28 cellular contexts compared by ENCODE assay signal in genomic region chr21:37688952-37689659, GRCh38.
"Had no signal": no experiment of that assay in that cellular context is flagged by ENCODE, and none has a peak within 500 bp of the region (broad histone marks: within the 10 kb centered on the region; RNA-seq: fewer than 3 reads in every experiment).

No MANE protein-coding gene starts in this region.

- H3K4me1 ChIP-seq: adrenal gland, body of pancreas, breast epithelium, SJCRH30 had no signal

- DNase-seq: activated B cell treated with CpG ODN at 0.5 μM for 24 hours; activated CD4-positive, alpha-beta memory T cell treated with anti-CD3 and anti-CD28 coated beads for 36 hours; activated CD4-positive, alpha-beta T cell treated with anti-CD3 and anti-CD28 coated beads for 4 hours; activated CD4-positive, alpha-beta T cell treated with anti-CD3 and anti-CD28 coated beads, Interleukin-2, amount 50 U/mL, for 1 hour; activated CD4-positive, CD25-positive, alpha-beta regulatory T cell treated with anti-CD3 and anti-CD28 coated beads, Interleukin-2, amount 50 U/mL, for 72 hours; activated CD8-positive, alpha-beta memory T cell treated with anti-CD3 and anti-CD28 coated beads, Interleukin-2, amount 50 U/mL, for 4 hours; activated gamma-delta T cell treated with Interleukin-2 at 50 U/mL for 16 hours; activated naive CD4-positive, alpha-beta T cell treated with anti-CD3 and anti-CD28 coated beads for 36 hours; activated T-cell treated with anti-CD3 and anti-CD28 coated beads for 4 hours; activated T-cell treated with anti-CD3 and anti-CD28 coated beads, Interleukin-2, amount 50 U/mL, for 4 hours; adrenal gland; body of pancreas; MG63; NCI-H1105; NCI-H1417 treated with DMSO at 0.1 percent for 48 hours; NCI-H187 treated with DMSO at 0.1 percent for 48 hours; NCI-H2081; NCI-H226; NCI-H446 treated with DMSO at 0.1 percent for 48 hours; NCI-H524 treated with DMSO at 0.1 percent for 48 hours; SHP77; SJCRH30 had no signal

- H3K9me3 ChIP-seq: adrenal gland, body of pancreas, breast epithelium, MG63, SJCRH30 had no signal

- H3K27me3 ChIP-seq: adrenal gland, body of pancreas, breast epithelium, MG63, SJCRH30 had no signal

- H3K36me3 ChIP-seq: adrenal gland, breast epithelium, MG63, SJCRH30 had no signal

- H3K4me3 ChIP-seq: adrenal gland, body of pancreas, breast epithelium, coronary artery, MG63, SJCRH30, SK-N-MC had no signal

- H3K27ac ChIP-seq: adrenal gland, body of pancreas, breast epithelium, coronary artery, SJCRH30, SK-N-MC, VCaP had no signal

- FAIRE-seq: astrocyte, TTC549 had no signal
